ENCODE assay signal across 11 cellular contexts in the genomic region with DNA sequence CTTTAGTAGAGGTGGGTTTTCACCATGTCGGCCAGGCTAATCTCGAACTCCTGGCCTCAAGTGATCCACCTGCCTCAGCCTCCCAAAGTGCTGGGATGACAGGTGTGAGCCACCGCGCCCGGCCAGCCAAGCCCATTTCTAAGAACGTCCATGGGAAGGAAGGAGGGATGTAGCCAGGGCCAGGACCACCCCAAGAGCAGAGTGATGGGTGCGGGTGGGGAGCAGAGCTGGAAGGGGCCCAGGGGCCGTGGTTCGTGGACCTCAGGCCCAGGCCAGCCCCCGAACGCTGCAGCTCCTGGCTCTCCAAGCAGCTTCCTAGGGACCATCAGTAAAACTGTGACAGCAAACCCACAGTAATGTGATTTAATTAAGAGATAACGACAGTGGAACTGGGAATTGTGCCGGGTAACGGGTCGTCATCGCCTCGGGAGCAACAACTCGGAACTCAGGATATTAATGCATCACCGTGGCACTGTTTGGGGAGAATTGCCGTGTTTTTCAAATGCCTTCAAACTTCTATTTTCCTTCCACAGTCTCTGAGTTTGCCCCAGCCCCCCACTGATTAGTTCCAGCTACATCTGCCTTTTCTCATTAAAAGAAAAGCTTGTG.
"Had no signal": no experiment of that assay in that cellular context is flagged by ENCODE, and none has a peak within 500 bp of the region (broad histone marks: within the 10 kb centered on the region; RNA-seq: fewer than 3 reads in every experiment).

No MANE protein-coding gene starts in this region.

- H3K4me3 Mint-ChIP-seq: activated naive CD4-positive, alpha-beta T cell treated with anti-CD3 and anti-CD28 coated beads for 36 hours; stimulated activated naive B cell treated with anti-CD40 and anti-IgM and Interleukin-4, amounts not matched to agents 10 μg/mL and 1 μg/mL and 100 μg/mL, for 72 hours had no signal

- H3K36me3 ChIP-seq: gastrocnemius medialis, heart left ventricle, left ventricle myocardium inferior had no signal

- H3K9me3 Mint-ChIP-seq: activated naive CD4-positive, alpha-beta T cell treated with anti-CD3 and anti-CD28 coated beads for 36 hours; stimulated activated naive B cell treated with anti-CD40 and anti-IgM and Interleukin-4, amounts not matched to agents 10 μg/mL and 1 μg/mL and 100 μg/mL, for 72 hours had no signal

- H3K27ac Mint-ChIP-seq: activated naive CD4-positive, alpha-beta T cell treated with anti-CD3 and anti-CD28 coated beads for 36 hours; stimulated activated naive B cell treated with anti-CD40 and anti-IgM and Interleukin-4, amounts not matched to agents 10 μg/mL and 1 μg/mL and 100 μg/mL, for 72 hours had no signal

- H3K4me1 Mint-ChIP-seq: stimulated activated naive B cell treated with anti-CD40 and anti-IgM and Interleukin-4, amounts not matched to agents 10 μg/mL and 1 μg/mL and 100 μg/mL, for 72 hours had no signal

- H3K4me3 ChIP-seq: body of pancreas, dorsolateral prefrontal cortex, gastrocnemius medialis, heart left ventricle, left ventricle myocardium inferior had no signal

- H3K27me3 ChIP-seq: body of pancreas had no signal

- DNase-seq: activated CD8-positive, alpha-beta memory T cell treated with anti-CD3 and anti-CD28 coated beads for 24 hours; activated naive CD4-positive, alpha-beta T cell treated with anti-CD3 and anti-CD28 coated beads for 36 hours; body of pancreas; erythroblast; heart left ventricle; kidney glomerular epithelial cell; left ventricle myocardium inferior; stimulated activated naive B cell treated with anti-CD40 and anti-IgM and Interleukin-4, amounts not matched to agents 10 μg/mL and 1 μg/mL and 100 μg/mL, for 72 hours had no signal

- ATAC-seq: body of pancreas; gastrocnemius medialis; heart left ventricle; sciatic nerve; stimulated activated naive B cell treated with anti-CD40 and anti-IgM and Interleukin-4, amounts not matched to agents 10 μg/mL and 1 μg/mL and 100 μg/mL, for 72 hours had no signal

- H3K4me1 ChIP-seq: body of pancreas, gastrocnemius medialis, heart left ventricle, left ventricle myocardium inferior had no signal

- H3K36me3 Mint-ChIP-seq: stimulated activated naive B cell treated with anti-CD40 and anti-IgM and Interleukin-4, amounts not matched to agents 10 μg/mL and 1 μg/mL and 100 μg/mL, for 72 hours had no signal

- H3K27ac ChIP-seq: body of pancreas, dorsolateral prefrontal cortex, gastrocnemius medialis, heart left ventricle, left ventricle myocardium inferior had no signal

- H3K9me3 ChIP-seq: body of pancreas, gastrocnemius medialis had no signal
